In the genomic region with DNA sequence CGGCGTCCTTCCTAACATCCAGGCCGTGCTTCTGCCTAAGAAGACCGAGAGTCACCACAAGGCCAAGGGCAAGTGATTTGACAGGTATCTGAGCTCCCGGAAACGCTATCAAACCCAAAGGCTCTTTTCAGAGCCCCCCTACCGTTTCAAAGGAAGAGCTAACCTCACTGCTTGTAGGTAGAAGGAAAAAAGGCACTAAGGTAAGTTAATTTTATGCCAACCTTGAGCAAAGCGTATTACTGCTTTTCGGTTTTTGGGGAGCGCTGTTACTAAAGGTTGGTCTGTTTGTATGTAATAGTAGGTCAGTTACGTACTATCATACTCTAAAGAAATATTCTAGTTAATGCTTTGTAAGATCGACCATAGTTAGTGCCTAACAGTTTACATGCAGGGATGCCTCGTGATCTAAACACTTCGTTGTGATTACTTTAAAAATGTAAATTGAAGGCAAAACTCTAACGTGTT, we compare ENCODE assay signal across 8 cellular contexts. TPM values are rescaled to one million over a fixed set of nuclear protein-coding genes. Genes with fewer than 3 reads are reported as not detected.
DNase-seq lines count a peak whose midpoint lies in the region; ATAC-seq and TF ChIP-seq lines count a peak whose summit lies in the region.

No MANE protein-coding gene starts in this region.

- peaks cover 0 to 6% of the 10 kb centered on the region in 2 donors for H3K36me3 ChIP-seq in lung (ENCODE audit: control insufficient read depth in 2 of 2, insufficient read depth in 2 of 2, low read length in 2 of 2)
- peaks cover 2% of the 10 kb centered on the region for H3K36me3 ChIP-seq in urinary bladder (ENCODE audit: insufficient read depth)

- H3K4me1 ChIP-seq in lung (ENCODE audit: control insufficient read depth in 2 of 2, insufficient read depth in 2 of 2, low read length in 2 of 2) (peaks cover 0 to 10% of the 10 kb centered on the region in 2 donors), urinary bladder (ENCODE audit: insufficient read depth) (no peaks in the 10 kb centered on the region)

- peak overlapping the region; percentile 91 to 93 for H3K4me3 ChIP-seq in cardiac fibroblast (replicated peaks in 1 of 2; ENCODE audit: low read depth in 2 of 2, low read length in 2 of 2)
- peak overlapping the region; percentile 87 for H3K4me3 ChIP-seq in lung
- peak overlapping the region; percentile 95 for H3K4me3 ChIP-seq in urinary bladder (ENCODE audit: low read depth, low read length)

- WGBS in lung, 2 donors = 0% methylated on average over 15 of the region's 15 CpGs
- under 1% methylated on average over 15 of the region's 15 CpGs for WGBS in urinary bladder

- no peaks in the 10 kb centered on the region for H3K27me3 ChIP-seq in lung (ENCODE audit: control insufficient read depth, insufficient read depth)

- H3K9me3 ChIP-seq in lung (ENCODE audit: control insufficient read depth in 2 of 2, insufficient read depth in 1 of 2, low read length in 1 of 2) = no peaks in the 10 kb centered on the region

- DNase-seq in NCI-H2171 treated with DMSO at 0.1 percent for 48 hours (lab: John Stamatoyannopoulos, UW) (peak; percentile 66), NCI-H2171 (lab: John Stamatoyannopoulos, UW) (no peak), NCI-H82 (lab: John Stamatoyannopoulos, UW) (peak; percentile 92), cardiac fibroblast (ENCODE audit: low read depth in 2 of 2) (no peak), lung (ENCODE audit: low spot score) (no peak), germinal center (ENCODE audit: low spot score) (no peak)

- TF ChIP-seq CTCF in cardiac fibroblast (IDR thresholded peaks at IDR 0.05; ENCODE audit: low read depth, low read length) (no peak), lung (IDR thresholded peaks at IDR 0.05; ENCODE audit: control extremely low read depth, extremely low read depth) (no peak)

- ATAC-seq in lung (ENCODE audit: insufficient read depth, low FRiP score) (no peak), GM21825 (IDR thresholded peaks at IDR 0.05; ENCODE audit: unreplicated experiment) (no peak)

- H3K27ac ChIP-seq in lung (ENCODE audit: low read depth in 1 of 2, low read length in 1 of 2) (peak overlapping the region; percentile 94 to 100), urinary bladder (ENCODE audit: low read depth) (peak overlapping the region; percentile 99)

RNA-seq across cellular contexts. Expression of gene HFE, which starts 37.4 kb away (rescaled TPM):
- total RNA-seq in lung (10 to 100 TPM in 1 of 2 donors, 1 to 10 TPM in 1; 8.3 to 10.7 TPM), urinary bladder (7.3 TPM)
- polyA plus RNA-seq in lung (1 to 10 TPM; 3.1 to 5.7 TPM), urinary bladder (9.4 TPM)

Comparison
In these comparisons a context has a peak if more than half of its experiments do, and no peak if none do; other contexts are left out.
1. DNase-seq: peak in NCI-H2171 treated with DMSO at 0.1 percent for 48 hours (single experiment) and NCI-H82 (single experiment); none in NCI-H2171 (single experiment), cardiac fibroblast (0 of 2), lung (single experiment) and germinal center (single experiment).
2. Peak in every context shown above with its lines, with median percentiles within 50 percentile points of each other: H3K4me3 ChIP-seq.